Comparison of ENCODE assay signal across 1 cellular context in genomic region chr1:230020451-230020850, GRCh38.
TF ChIP-seq lines count a peak whose summit lies in the region.

No MANE protein-coding gene starts in this region.

TF ChIP-seq in H1, 55 proteins besides CTCF, POLR2A, EP300 and RAD21 (continued from another document):
- TF ChIP-seq BACH1 (IDR thresholded peaks at IDR 0.05; ENCODE audit: low read length) (no peak), ASH2L (IDR thresholded peaks at IDR 0.05; ENCODE audit: low read length) (no peak), CBX5 (IDR thresholded peaks at IDR 0.05; ENCODE audit: low read depth, low read length) (no peak), HDAC6 (IDR thresholded peaks at IDR 0.05; ENCODE audit: low read depth, low read length) (no peak), NANOG (IDR thresholded peaks at IDR 0.05; ENCODE audit: insufficient read depth, low read depth, low read length, poor library complexity, severe bottlenecking) (no peak), TCF12 (IDR thresholded peaks at IDR 0.05; ENCODE audit: low read depth, low read length) (no peak), GTF2F1 (IDR thresholded peaks at IDR 0.05; ENCODE audit: borderline replicate concordance, low read depth, low read length) (no peak)
- TF ChIP-seq, protein P1, sequence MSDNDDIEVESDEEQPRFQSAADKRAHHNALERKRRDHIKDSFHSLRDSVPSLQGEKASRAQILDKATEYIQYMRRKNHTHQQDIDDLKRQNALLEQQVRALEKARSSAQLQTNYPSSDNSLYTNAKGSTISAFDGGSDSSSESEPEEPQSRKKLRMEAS (IDR thresholded peaks at IDR 0.05) = no peak
